In genomic region chr17:77011173-77012011, GRCh38 we compare ENCODE assay signal across 8 cellular contexts.
DNase-seq lines count a peak whose midpoint lies in the region; ATAC-seq, FAIRE-seq and TF ChIP-seq lines count a peak whose summit lies in the region.

No MANE protein-coding gene starts in this region.

- no peaks in the 10 kb centered on the region for H3K9me3 ChIP-seq in Karpas-422 (ENCODE audit: low read length)
- H3K9me3 ChIP-seq in SK-N-SH: peaks cover 18% of the 10 kb centered on the region

- H3K27me3 ChIP-seq in Karpas-422 (ENCODE audit: low read length) (no peaks in the 10 kb centered on the region), SK-N-SH (ENCODE audit: insufficient read depth) (no peaks in the 10 kb centered on the region)

- TF ChIP-seq EP300 in SK-N-SH (IDR thresholded peaks at IDR 0.05; ENCODE audit: borderline replicate concordance in 1 of 2, low read depth in 1 of 2, low read length in 1 of 2): no peak

- no peak for ATAC-seq in GM19351 (IDR thresholded peaks at IDR 0.05; ENCODE audit: unreplicated experiment)

- no peak for FAIRE-seq in GM12892 (lab: Jason Lieb, UNC)

- H3K4me1 Mint-ChIP-seq in brain: peaks cover 10% of the 10 kb centered on the region

- H3K4me2 ChIP-seq in Karpas-422 (ENCODE audit: low read depth, low read length, poor library complexity, severe bottlenecking) (no peak overlapping the region), SK-N-SH (no peak overlapping the region)

- no peaks in the 10 kb centered on the region for H3F3A ChIP-seq in SK-N-SH (replicated peaks; ENCODE audit: insufficient read depth)

- TF ChIP-seq POLR2A in GM12892 (IDR thresholded peaks at IDR 0.05; ENCODE audit: low read depth, low read length): no peak

- peaks cover 5% of the 10 kb centered on the region for H3K36me3 Mint-ChIP-seq in brain

- H3K27ac ChIP-seq in Karpas-422 (ENCODE audit: low read length) (no peak overlapping the region), SK-N-SH (ENCODE audit: low read depth in 2 of 2, low read length in 1 of 2) (no peak overlapping the region)

- peak; percentile 83 for TF ChIP-seq RAD21 in SK-N-SH (IDR thresholded peaks at IDR 0.05; ENCODE audit: low read length)

- H3K4me3 ChIP-seq in Karpas-422 (ENCODE audit: low read length) (no peak overlapping the region), SK-N-SH (ENCODE audit: low read depth in 2 of 2, low read length in 1 of 2) (peak overlapping the region in 1 of 2 experiments; percentile 1; a peak in 1 of 4 replicates)

- no peaks in the 10 kb centered on the region for H3K36me3 ChIP-seq in Karpas-422 (ENCODE audit: insufficient read depth, low read length)
- no peaks in the 10 kb centered on the region for H3K36me3 ChIP-seq in SK-N-SH (replicated peaks in 1 of 2; ENCODE audit: control insufficient read depth in 1 of 2, insufficient read depth in 2 of 2, low read length in 1 of 2)

- H3K4me1 ChIP-seq in Karpas-422 (ENCODE audit: low read length): no peaks in the 10 kb centered on the region
- no peaks in the 10 kb centered on the region for H3K4me1 ChIP-seq in SK-N-SH (ENCODE audit: control insufficient read depth in 1 of 2, insufficient read depth in 2 of 2, low read depth in 1 of 2, low read length in 1 of 2)

- DNase-seq in Caki2 (ENCODE audit: low read depth): peak; percentile 21
- DNase-seq in Karpas-422: peak; percentile 87
- DNase-seq in SK-N-SH: peak; percentile 58
- peak; percentile 35 for DNase-seq in mucosa of gallbladder (ENCODE audit: low spot score)
- no peak for DNase-seq in GM12892 (ENCODE audit: insufficient read length)
- no peak for DNase-seq in globus pallidus (ENCODE audit: low spot score)

- CTCF ChIA-PET in SK-N-SH (lab: Yijun Ruan, JAX): interaction anchor here (0.6 to 4.1 kb wide), 26 partner anchors 9 to 236 kb away, joined by 3 to 74 read pairs (median 4); partner anchors contain the start of gene MGAT5B

- WGBS in SK-N-SH (ENCODE audit: low lambda C conversion rate): 58% methylated on average over 7 of the region's 7 CpGs

- POLR2A ChIA-PET in SK-N-SH (lab: Yijun Ruan, JAX): no interaction called here

- H2AFZ ChIP-seq in Karpas-422 (ENCODE audit: low read length) (no peak overlapping the region), SK-N-SH (ENCODE audit: low read depth) (no peak overlapping the region)

- H4K20me1 ChIP-seq in Karpas-422 (ENCODE audit: insufficient read depth, low read depth, low read length) (no peaks in the 10 kb centered on the region), SK-N-SH (ENCODE audit: insufficient read depth) (no peaks in the 10 kb centered on the region)

- H3K9me2 ChIP-seq in Karpas-422 (replicated peaks; ENCODE audit: insufficient read depth, low read length) (no peaks in the 10 kb centered on the region), SK-N-SH (no peaks in the 10 kb centered on the region)

- no peak overlapping the region for H3K27ac Mint-ChIP-seq in brain

- H3K4me3 Mint-ChIP-seq in brain: no peak overlapping the region

- H3K79me2 ChIP-seq in Karpas-422 (ENCODE audit: low read length) (no peaks in the 10 kb centered on the region), SK-N-SH (ENCODE audit: insufficient read depth) (no peaks in the 10 kb centered on the region)

- peaks cover 12% of the 10 kb centered on the region for H3K27me3 Mint-ChIP-seq in brain

- H3K9me3 Mint-ChIP-seq in brain: peaks cover 10 to 35% (median 17%) of the 10 kb centered on the region in 5 experiments

- no peak overlapping the region for H3K9ac ChIP-seq in Karpas-422 (ENCODE audit: low read length)
- no peak overlapping the region for H3K9ac ChIP-seq in SK-N-SH

- TF ChIP-seq CTCF in SK-N-SH (IDR thresholded peaks at IDR 0.05) (peak; percentile 72), brain (conservative IDR thresholded peaks at IDR 0.05) (peak; percentile 54 to 58)

- in situ Hi-C loops in Caki2 (cut with HindIII; ENCODE audit: low pct_unique_long_range_greater_than_20kb, low sequenced_read_pairs): no loop called here

TF ChIP-seq in SK-N-SH, 30 proteins besides CTCF, POLR2A, EP300 and RAD21:
- TF ChIP-seq NRF1 (IDR thresholded peaks at IDR 0.05; ENCODE audit: low read depth, low read length) (no peak), SMC3 (IDR thresholded peaks at IDR 0.05; ENCODE audit: low read depth, low read length) (peak; percentile 54)

Comparison
In these comparisons a context has a peak if more than half of its experiments do, and no peak if none do; other contexts are left out.
1. DNase-seq: peak in Caki2 (single experiment), Karpas-422 (single experiment), SK-N-SH (single experiment) and mucosa of gallbladder (single experiment); none in GM12892 (single experiment) and globus pallidus (single experiment).